24 cellular contexts compared by ENCODE assay signal in the genomic region with DNA sequence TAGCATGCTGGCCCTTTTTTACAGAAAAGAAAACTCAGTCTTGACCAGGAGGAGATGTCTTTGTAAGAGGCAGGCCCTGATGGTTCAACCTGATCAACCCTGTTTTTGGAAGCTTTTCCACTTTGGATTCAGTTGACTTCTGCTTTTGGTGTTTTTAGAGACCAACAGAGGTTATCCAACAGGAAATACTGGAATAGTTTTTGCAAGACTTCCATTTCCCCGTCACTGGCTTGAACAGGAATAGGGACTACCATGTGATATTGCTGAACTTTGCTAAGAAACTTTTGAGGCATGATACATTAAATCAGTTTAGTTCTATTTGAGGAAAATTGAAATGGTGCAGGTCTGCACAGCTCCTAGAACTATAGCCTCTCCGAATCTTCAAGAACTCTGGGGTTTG. TPM values are rescaled to one million over a fixed set of nuclear protein-coding genes. Genes with fewer than 3 reads are reported as not detected.
"Had no signal": no experiment of that assay in that cellular context is flagged by ENCODE, and none has a peak within 500 bp of the region (broad histone marks: within the 10 kb centered on the region; RNA-seq: fewer than 3 reads in every experiment).

No MANE protein-coding gene starts in this region.

- DNase-seq: activated CD4-positive, alpha-beta T cell treated with anti-CD3 and anti-CD28 coated beads, Interleukin-2, amount 10 ng/mL, durations not matched to agents 7 days and 5 days; activated CD4-positive, CD25-positive, alpha-beta regulatory T cell treated with anti-CD3 and anti-CD28 coated beads, Interleukin-2, amount 50 U/mL, for 72 hours; activated CD8-positive, alpha-beta memory T cell treated with anti-CD3 and anti-CD28 coated beads, Interleukin-2, amount 10 ng/mL, durations not matched to agents 7 days and 5 days; activated CD8-positive, alpha-beta T cell treated with anti-CD3 and anti-CD28 coated beads for 36 hours; activated effector memory CD4-positive, alpha-beta T cell treated with anti-CD3 and anti-CD28 coated beads, Interleukin-2, amount 50 U/mL, for 16 hours; activated naive CD4-positive, alpha-beta T cell treated with anti-CD3 and anti-CD28 coated beads, Interleukin-2, amount 10 ng/mL, durations not matched to agents 7 days and 5 days; activated T-cell treated with anti-CD3 and anti-CD28 coated beads for 4 hours; effector CD8-positive, alpha-beta T cell; heart left ventricle; mammary epithelial cell; natural killer cell; ovary; stomach had no signal

- H3K4me1 ChIP-seq: prostate gland had no signal

- H3K36me3 ChIP-seq: esophagus muscularis mucosa, heart left ventricle, ovary, prostate gland, stomach, suprapubic skin, tibial nerve, vagina had no signal

- H3K4me3 ChIP-seq: esophagus muscularis mucosa, heart left ventricle, ovary, prostate gland, skin epidermis, stomach, suprapubic skin, tibial nerve, vagina had no signal

- ATAC-seq: activated CD8-positive, alpha-beta memory T cell treated with anti-CD3 and anti-CD28 coated beads, Interleukin-2, amount 10 ng/mL, durations not matched to agents 7 days and 5 days; activated CD8-positive, alpha-beta T cell treated with anti-CD3 and anti-CD28 coated beads for 36 hours; left lobe of liver; natural killer cell; stimulated activated memory B cell treated with anti-CD40 and anti-IgM and Interleukin-4, amounts not matched to agents 10 μg/mL and 1 μg/mL and 100 μg/mL, for 72 hours had no signal

- H3K27ac ChIP-seq: esophagus muscularis mucosa, ovary, prostate gland, stomach, suprapubic skin, vagina, VCaP had no signal

- H3K9me3 ChIP-seq: esophagus muscularis mucosa, heart left ventricle, ovary, prostate gland, stomach, suprapubic skin, tibial nerve, vagina had no signal

- FAIRE-seq: keratinocyte had no signal

- H3K27me3 ChIP-seq: esophagus muscularis mucosa, heart left ventricle, ovary, stomach, suprapubic skin, tibial nerve, vagina had no signal

RNA-seq across cellular contexts. Expression of a gene that starts 17.1 kb away (rescaled TPM):
- total RNA-seq: activated CD4-positive, alpha-beta T cell treated with anti-CD3 and anti-CD28 coated beads, Interleukin-2, amount 10 ng/mL, durations not matched to agents 7 days and 5 days; activated CD8-positive, alpha-beta memory T cell treated with anti-CD3 and anti-CD28 coated beads, Interleukin-2, amount 10 ng/mL, durations not matched to agents 7 days and 5 days; T-helper 2 cell treated with Interferon-gamma antibody and Interleukin-4, amounts not matched to agents 100 ng/mL and 5 ng/mL, for 36 hours had no signal
